In the genomic region with DNA sequence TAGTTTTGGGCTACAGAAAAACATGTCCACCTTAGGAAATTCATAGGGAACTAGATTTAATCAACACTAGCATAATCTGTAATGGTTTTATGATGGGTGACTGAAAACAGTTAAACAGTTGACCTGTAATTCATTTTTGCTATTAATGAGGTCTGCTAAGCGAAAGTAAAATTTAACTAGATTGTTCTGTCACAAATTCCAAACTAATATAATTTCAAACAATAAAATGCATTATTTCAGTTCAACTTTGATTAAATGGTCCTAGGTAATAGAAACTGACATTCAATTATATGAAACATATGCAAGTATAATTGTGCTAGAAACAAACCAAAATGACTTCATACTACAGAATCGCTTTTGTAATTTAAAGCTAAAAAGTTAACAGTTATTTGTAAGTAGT, we compare ENCODE assay signal across 22 cellular contexts. TPM values are rescaled to one million over a fixed set of nuclear protein-coding genes. Genes with fewer than 3 reads are reported as not detected.
DNase-seq lines count a peak whose midpoint lies in the region; ATAC-seq, FAIRE-seq and TF ChIP-seq lines count a peak whose summit lies in the region.
"Had no signal": no experiment of that assay in that cellular context is flagged by ENCODE, and none has a peak within 500 bp of the region (broad histone marks: within the 10 kb centered on the region; RNA-seq: fewer than 3 reads in every experiment).

No MANE protein-coding gene starts in this region.

- no peak for ATAC-seq in sciatic nerve
- no peak for ATAC-seq in HG02623 (IDR thresholded peaks at IDR 0.05; ENCODE audit: unreplicated experiment)
- ATAC-seq: GM12878 had no signal

- no peak for TF ChIP-seq POLR2A in endothelial cell of umbilical vein (IDR thresholded peaks at IDR 0.05; ENCODE audit: low read depth, low read length)

- H3K9me3 ChIP-seq in HEK293 (ENCODE audit: control insufficient read depth, insufficient read depth, low read depth, low read length) (no peaks in the 10 kb centered on the region), endothelial cell of umbilical vein (replicated peaks; ENCODE audit: control insufficient read depth, insufficient read depth, low read length) (no peaks in the 10 kb centered on the region)
- H3K9me3 ChIP-seq: BE2C, BLaER1 had no signal

- H3K36me3 ChIP-seq in HEK293 (ENCODE audit: control insufficient read depth in 2 of 2, insufficient read depth in 1 of 2, low read length in 2 of 2) = peaks cover 61 to 95% of the 10 kb centered on the region in 2 experiments
- H3K36me3 ChIP-seq in endothelial cell of umbilical vein (ENCODE audit: control insufficient read depth in 2 of 2, extremely low read depth in 1 of 2, insufficient read depth in 2 of 2, low read length in 2 of 2) = peaks cover 0 to 11% of the 10 kb centered on the region in 2 experiments

- H4K20me1 ChIP-seq in endothelial cell of umbilical vein (replicated peaks; ENCODE audit: control insufficient read depth, extremely low read depth, insufficient read depth, low read length) = no peaks in the 10 kb centered on the region

- H3K27ac ChIP-seq in HEK293 (ENCODE audit: extremely low read depth, low read depth, low read length) = no peak overlapping the region
- no peak overlapping the region for H3K27ac ChIP-seq in endothelial cell of umbilical vein (ENCODE audit: insufficient read depth, low read depth, low read length)
- H3K27ac ChIP-seq: BLaER1 had no signal

- dilution Hi-C loops in endothelial cell of umbilical vein (cut with MboI; ENCODE audit: extremely low pct_ligation_motif_present, low sequenced_read_pairs) = no loop called here

- POLR2A ChIA-PET in HEK293 (lab: Yijun Ruan, JAX) (interaction anchor here (0.5 kb wide), 1 partner anchor 25 kb away, joined by 3 read pairs; no protein-coding TSS in a partner anchor), endothelial cell of umbilical vein (lab: Charles Lee) (no interaction called here)

- H3K4me1 ChIP-seq in HEK293 (ENCODE audit: control insufficient read depth, insufficient read depth, low read length) (peaks cover under 1% of the 10 kb centered on the region), endothelial cell of umbilical vein (ENCODE audit: control insufficient read depth, extremely low read depth, insufficient read depth, low read length) (no peaks in the 10 kb centered on the region)
- H3K4me1 ChIP-seq: BE2C had no signal

- TF ChIP-seq CTCF in D721Med (IDR thresholded peaks at IDR 0.05; ENCODE audit: insufficient read depth, missing control alignments) (no peak), HEK293 (tag by site-specific recombination; IDR thresholded peaks at IDR 0.05) (no peak), endothelial cell of umbilical vein (IDR thresholded peaks at IDR 0.05; ENCODE audit: extremely low read depth in 1 of 2, insufficient read depth in 1 of 2, low read depth in 1 of 2, low read length in 2 of 2) (no peak)

- no peak overlapping the region for H2AFZ ChIP-seq in endothelial cell of umbilical vein (ENCODE audit: low read depth, low read length)

- BruUV-seq in endothelial cell of umbilical vein (replicated peaks; lab: Mats Ljungman, UMichigan) = no TSS peak

- no peaks in the 10 kb centered on the region for H3K9me1 ChIP-seq in endothelial cell of umbilical vein (replicated peaks; ENCODE audit: control insufficient read depth, extremely low read depth, insufficient read depth, low read length)

- H3K4me2 ChIP-seq in endothelial cell of umbilical vein (ENCODE audit: insufficient read depth, low read length) = no peak overlapping the region
- H3K4me2 ChIP-seq: BLaER1 had no signal

- H3K9ac ChIP-seq in endothelial cell of umbilical vein (replicated peaks; ENCODE audit: extremely low read depth, insufficient read depth, low read length) = no peak overlapping the region
- H3K9ac ChIP-seq: BLaER1 had no signal

- no peaks in the 10 kb centered on the region for H3K27me3 ChIP-seq in endothelial cell of umbilical vein (ENCODE audit: control insufficient read depth in 2 of 2, insufficient read depth in 2 of 2, low read length in 2 of 2)
- H3K27me3 ChIP-seq: BE2C, BLaER1 had no signal

- H3K4me3 ChIP-seq in HEK293 (ENCODE audit: low read depth, low read length) (no peak overlapping the region), endothelial cell of umbilical vein (replicated peaks in 1 of 3; ENCODE audit: insufficient read depth in 1 of 3, low read depth in 1 of 3, low read length in 3 of 3) (no peak overlapping the region)
- H3K4me3 ChIP-seq: BLaER1, GM12878 had no signal

- CTCF ChIA-PET in HEK293 (lab: Yijun Ruan, JAX) (interaction anchor here (1.9 to 2.4 kb wide), 2 partner anchors 35 to 89 kb away, joined by 9 to 16 read pairs; no protein-coding TSS in a partner anchor), endothelial cell of umbilical vein (lab: Charles Lee) (no interaction called here)

- peaks cover 14% of the 10 kb centered on the region for H3K79me2 ChIP-seq in endothelial cell of umbilical vein (ENCODE audit: control insufficient read depth, insufficient read depth, low read length)

- peak; percentile 25 for FAIRE-seq in D721Med (lab: Jason Lieb, UNC)
- FAIRE-seq in G401.6 (lab: Jason Lieb, UNC) = peak; percentile 69
- FAIRE-seq in endothelial cell of umbilical vein (lab: Jason Lieb, UNC) = peak; percentile 26
- FAIRE-seq: GM12878, GM12892, GM18507 had no signal

- no peak for DNase-seq in D721Med (ENCODE audit: insufficient read length, low spot score)
- no peak for DNase-seq in endothelial cell of umbilical vein (ENCODE audit: low read depth, low spot score)
- DNase-seq in stimulated activated CD4-positive, alpha-beta T cell treated with anti-CD3 and anti-CD28 coated beads, Interleukin-1b, Interleukin-23, amount 100 ng/mL, for 48 hours = no peak
- no peak for DNase-seq in sciatic nerve (ENCODE audit: low spot score)
- DNase-seq in activated CD8-positive, alpha-beta memory T cell treated with anti-CD3 and anti-CD28 coated beads, Interleukin-2, amount 50 U/mL, for 48 hours = no peak
- DNase-seq: 8988T; ACHN; BE2C; C1 segment of cervical spinal cord; CD4-positive, alpha-beta memory T cell; CD4-positive, CD25-positive, alpha-beta regulatory T cell; CD8-positive, alpha-beta memory T cell; COR-L47; DMS79 treated with DMSO at 0.1 percent for 48 hours; GDM1 had no signal

- intact Hi-C loops in endothelial cell of umbilical vein (cut with micrococcal nuclease) (no loop called here), sciatic nerve (cut with DNase I) (no loop called here)

TF ChIP-seq in HEK293, 187 proteins besides CTCF, POLR2A, EP300 and RAD21 (continues in another document):
- TF ChIP-seq, protein P1, sequence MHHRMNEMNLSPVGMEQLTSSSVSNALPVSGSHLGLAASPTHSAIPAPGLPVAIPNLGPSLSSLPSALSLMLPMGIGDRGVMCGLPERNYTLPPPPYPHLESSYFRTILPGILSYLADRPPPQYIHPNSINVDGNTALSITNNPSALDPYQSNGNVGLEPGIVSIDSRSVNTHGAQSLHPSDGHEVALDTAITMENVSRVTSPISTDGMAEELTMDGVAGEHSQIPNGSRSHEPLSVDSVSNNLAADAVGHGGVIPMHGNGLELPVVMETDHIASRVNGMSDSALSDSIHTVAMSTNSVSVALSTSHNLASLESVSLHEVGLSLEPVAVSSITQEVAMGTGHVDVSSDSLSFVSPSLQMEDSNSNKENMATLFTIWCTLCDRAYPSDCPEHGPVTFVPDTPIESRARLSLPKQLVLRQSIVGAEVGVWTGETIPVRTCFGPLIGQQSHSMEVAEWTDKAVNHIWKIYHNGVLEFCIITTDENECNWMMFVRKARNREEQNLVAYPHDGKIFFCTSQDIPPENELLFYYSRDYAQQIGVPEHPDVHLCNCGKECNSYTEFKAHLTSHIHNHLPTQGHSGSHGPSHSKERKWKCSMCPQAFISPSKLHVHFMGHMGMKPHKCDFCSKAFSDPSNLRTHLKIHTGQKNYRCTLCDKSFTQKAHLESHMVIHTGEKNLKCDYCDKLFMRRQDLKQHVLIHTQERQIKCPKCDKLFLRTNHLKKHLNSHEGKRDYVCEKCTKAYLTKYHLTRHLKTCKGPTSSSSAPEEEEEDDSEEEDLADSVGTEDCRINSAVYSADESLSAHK (tag by site-specific recombination; IDR thresholded peaks at IDR 0.05) = peak; percentile 61; the same call in 1 of the 2 replicates

TF ChIP-seq in endothelial cell of umbilical vein, 7 proteins besides CTCF, POLR2A, EP300 and RAD21:
- TF ChIP-seq GATA2 (IDR thresholded peaks at IDR 0.05; ENCODE audit: insufficient read depth, insufficient read length, low read depth, low read length) (no peak), MAX (IDR thresholded peaks at IDR 0.05; ENCODE audit: insufficient read depth, insufficient read length) (no peak), MYC (IDR thresholded peaks at IDR 0.05; ENCODE audit: low read depth, low read length) (no peak)

RNA-seq across cellular contexts. Expression of gene NOC3L, which starts 6.9 kb away (rescaled TPM):
- 19.8 and 20.5 TPM in 2 replicates for total RNA-seq in endothelial cell of umbilical vein
- 3.4 and 4.3 TPM in 2 replicates for polyA plus RNA-seq in endothelial cell of umbilical vein
- 4.7 and 5.0 TPM in 2 replicates for polyA plus RNA-seq in endothelial cell of umbilical vein (2011; cell fraction: cytosol; rRNA removed)
- 14.8 and 22.7 TPM in 2 replicates for polyA plus RNA-seq in endothelial cell of umbilical vein (2011; cell fraction: nucleus; rRNA removed)
- 15.5 and 24.1 TPM in 2 replicates for polyA plus RNA-seq in endothelial cell of umbilical vein (2012)
- polyA minus RNA-seq in endothelial cell of umbilical vein = 7.5 and 8.1 TPM in 2 replicates
- polyA minus RNA-seq in endothelial cell of umbilical vein (2011; cell fraction: cytosol; rRNA and poly(A)+ RNA removed) = 13.7 TPM
- polyA minus RNA-seq in endothelial cell of umbilical vein (2011; cell fraction: nucleus; rRNA and poly(A)+ RNA removed) = 10.4 and 15.7 TPM in 2 replicates
- total RNA-seq in sciatic nerve = 22.4 TPM

RNA-seq across cellular contexts. Expression of gene TBC1D12, which starts 46.5 kb away (rescaled TPM):
- 7.1 and 7.3 TPM in 2 replicates for total RNA-seq in endothelial cell of umbilical vein
- 2.9 and 3.2 TPM in 2 replicates for polyA plus RNA-seq in endothelial cell of umbilical vein
- 2.7 and 3.0 TPM in 2 replicates for polyA plus RNA-seq in endothelial cell of umbilical vein (2011; cell fraction: cytosol; rRNA removed)
- polyA plus RNA-seq in endothelial cell of umbilical vein (2011; cell fraction: nucleus; rRNA removed) = 7.5 and 11.6 TPM in 2 replicates
- polyA plus RNA-seq in endothelial cell of umbilical vein (2012) = 4.1 and 4.4 TPM in 2 replicates
- 4.5 and 4.7 TPM in 2 replicates for polyA minus RNA-seq in endothelial cell of umbilical vein
- 3.1 TPM for polyA minus RNA-seq in endothelial cell of umbilical vein (2011; cell fraction: cytosol; rRNA and poly(A)+ RNA removed)
- polyA minus RNA-seq in endothelial cell of umbilical vein (2011; cell fraction: nucleus; rRNA and poly(A)+ RNA removed) = 7.6 and 11.5 TPM in 2 replicates
- 20.4 TPM for total RNA-seq in sciatic nerve
- total RNA-seq: CD4-positive, CD25-positive, alpha-beta regulatory T cell had no signal
- polyA plus RNA-seq: CD4-positive, alpha-beta memory T cell; CD4-positive, CD25-positive, alpha-beta regulatory T cell; CD8-positive, alpha-beta memory T cell had no signal
